34 cellular contexts compared by ENCODE assay signal in the genomic region with DNA sequence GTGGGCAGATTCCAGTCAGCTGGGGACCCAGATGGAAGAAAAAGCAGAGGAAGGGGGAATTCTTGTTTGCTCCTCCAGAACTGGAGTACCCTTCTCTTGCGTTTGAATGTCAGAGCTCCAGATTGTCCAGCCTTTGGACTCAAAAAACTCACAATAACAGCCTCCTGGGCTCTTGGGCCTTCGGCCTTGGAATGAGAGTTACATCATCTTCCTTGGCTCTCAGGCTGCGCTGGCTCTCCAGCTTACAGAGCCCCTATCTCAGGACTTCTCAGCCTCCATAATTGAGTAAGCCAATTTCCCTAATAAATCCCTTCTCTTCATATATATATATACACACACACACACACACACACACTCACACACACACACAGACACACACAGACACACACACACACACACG.
"Had no signal": no experiment of that assay in that cellular context is flagged by ENCODE, and none has a peak within 500 bp of the region (broad histone marks: within the 10 kb centered on the region; RNA-seq: fewer than 3 reads in every experiment).

No MANE protein-coding gene starts in this region.

- H3K9me3 ChIP-seq: MG63, Peyer's patch had no signal

- H3K4me3 ChIP-seq: MG63, Peyer's patch had no signal

- H3K36me3 ChIP-seq: brain microvascular endothelial cell, MG63, Peyer's patch, WERI-Rb-1 had no signal

- DNase-seq: activated CD4-positive, alpha-beta memory T cell treated with anti-CD3 and anti-CD28 coated beads, Interleukin-2, amount 10 ng/mL, durations not matched to agents 7 days and 5 days; activated CD4-positive, alpha-beta T cell treated with anti-CD3 and anti-CD28 coated beads for 1 hour; activated CD4-positive, alpha-beta T cell treated with anti-CD3 and anti-CD28 coated beads for 48 hours; activated CD4-positive, CD25-positive, alpha-beta regulatory T cell; activated CD8-positive, alpha-beta memory T cell treated with anti-CD3 and anti-CD28 coated beads for 24 hours; activated CD8-positive, alpha-beta memory T cell treated with anti-CD3 and anti-CD28 coated beads, Interleukin-2, amount 10 ng/mL, durations not matched to agents 7 days and 5 days; activated CD8-positive, alpha-beta memory T cell treated with anti-CD3 and anti-CD28 coated beads, Interleukin-2, amount 50 U/mL, for 48 hours; activated effector memory CD4-positive, alpha-beta T cell treated with Interleukin-2 at 50 U/mL for 16 hours; activated naive CD4-positive, alpha-beta T cell treated with anti-CD3 and anti-CD28 coated beads, Interleukin-2, amount 10 ng/mL, durations not matched to agents 7 days and 5 days; activated naive CD8-positive, alpha-beta T cell treated with anti-CD3 and anti-CD28 coated beads, Interleukin-2, amount 50 U/mL, for 24 hours; activated T-cell treated with anti-CD3 and anti-CD28 coated beads, Interleukin-2, amount 50 U/mL, for 48 hours; anterior cingulate cortex; brain microvascular endothelial cell; Kasumi-1; KG1; MG63; NCI-H1048; NCI-H1105 treated with DMSO at 0.1 percent for 48 hours; NCI-H1436; NCI-H1694; NCI-H1930; NCI-H2081 treated with DMSO at 0.1 percent for 48 hours; NCI-H446 treated with DMSO at 0.1 percent for 48 hours; NCI-H524; NCI-H69; NK-92 treated with Interleukin-12 subunit alpha and Interleukin-12 subunit beta, amount 100 ng/mL, for 24 hours; PC-3; Peyer's patch; RPMI8226; SW 1271; T-helper 1 cell; T-helper 2 cell; T1000; WERI-Rb-1 had no signal

- H3K27me3 ChIP-seq: brain microvascular endothelial cell, MG63, Peyer's patch had no signal

- H3K27ac ChIP-seq: brain microvascular endothelial cell, Peyer's patch, WERI-Rb-1 had no signal

- H3K4me1 ChIP-seq: Peyer's patch had no signal

- ATAC-seq: activated CD8-positive, alpha-beta memory T cell treated with anti-CD3 and anti-CD28 coated beads, Interleukin-2, amount 10 ng/mL, durations not matched to agents 7 days and 5 days; activated naive CD8-positive, alpha-beta T cell treated with anti-CD3 and anti-CD28 coated beads, Interleukin-2, amount 50 U/mL, for 24 hours; PC-3 had no signal
